Comparison of ENCODE assay signal across 20 cellular contexts in genomic region chr7:35762781-35763180, GRCh38.
"Had no signal": no experiment of that assay in that cellular context is flagged by ENCODE, and none has a peak within 500 bp of the region (broad histone marks: within the 10 kb centered on the region; RNA-seq: fewer than 3 reads in every experiment).

No MANE protein-coding gene starts in this region.

- H3K36me3 Mint-ChIP-seq: natural killer cell treated with Interleukin-12 subunit alpha and Interleukin-12 subunit beta and Interleukin-15 and Interleukin-18, amount 100 ng/mL, for 72 hours had no signal

- ATAC-seq: activated CD4-positive, alpha-beta T cell treated with anti-CD3 and anti-CD28 coated beads for 36 hours; natural killer cell treated with Interleukin-12 subunit alpha and Interleukin-12 subunit beta and Interleukin-15 and Interleukin-18, amount 100 ng/mL, for 72 hours; stimulated activated naive CD8-positive, alpha-beta T cell treated with anti-CD3 and anti-CD28 coated beads, Interleukin-15, Interleukin-2, amounts not matched to agents 100 U/mL and 50 U/mL, for 24 hours had no signal

- H3K4me3 Mint-ChIP-seq: activated CD4-positive, alpha-beta memory T cell treated with anti-CD3 and anti-CD28 coated beads, Interleukin-2, amount 10 ng/mL, durations not matched to agents 7 days and 5 days; activated CD4-positive, alpha-beta T cell treated with anti-CD3 and anti-CD28 coated beads for 36 hours; activated naive CD8-positive, alpha-beta T cell treated with anti-CD3 and anti-CD28 coated beads for 36 hours; natural killer cell treated with Interleukin-12 subunit alpha and Interleukin-12 subunit beta and Interleukin-15 and Interleukin-18, amount 100 ng/mL, for 72 hours had no signal

- H3K27ac Mint-ChIP-seq: activated CD4-positive, alpha-beta memory T cell treated with anti-CD3 and anti-CD28 coated beads, Interleukin-2, amount 10 ng/mL, durations not matched to agents 7 days and 5 days; activated CD4-positive, alpha-beta T cell treated with anti-CD3 and anti-CD28 coated beads for 36 hours; activated naive CD8-positive, alpha-beta T cell treated with anti-CD3 and anti-CD28 coated beads for 36 hours; natural killer cell treated with Interleukin-12 subunit alpha and Interleukin-12 subunit beta and Interleukin-15 and Interleukin-18, amount 100 ng/mL, for 72 hours had no signal

- H3K4me3 ChIP-seq: ascending aorta, lung, prostate gland, sigmoid colon, vagina had no signal

- H3K27me3 Mint-ChIP-seq: activated naive CD8-positive, alpha-beta T cell treated with anti-CD3 and anti-CD28 coated beads for 36 hours; natural killer cell treated with Interleukin-12 subunit alpha and Interleukin-12 subunit beta and Interleukin-15 and Interleukin-18, amount 100 ng/mL, for 72 hours had no signal

- H3K36me3 ChIP-seq: ascending aorta, prostate gland, sigmoid colon, vagina had no signal

- H3K9me3 Mint-ChIP-seq: activated CD4-positive, alpha-beta memory T cell treated with anti-CD3 and anti-CD28 coated beads, Interleukin-2, amount 10 ng/mL, durations not matched to agents 7 days and 5 days; natural killer cell treated with Interleukin-12 subunit alpha and Interleukin-12 subunit beta and Interleukin-15 and Interleukin-18, amount 100 ng/mL, for 72 hours had no signal

- H3K27ac ChIP-seq: epithelial cell of prostate, prostate gland, sigmoid colon, vagina, VCaP had no signal

- H3K4me1 ChIP-seq: prostate gland had no signal

- DNase-seq: activated CD4-positive, alpha-beta memory T cell treated with anti-CD3 and anti-CD28 coated beads, Interleukin-2, amount 10 ng/mL, durations not matched to agents 7 days and 5 days; activated CD4-positive, alpha-beta T cell treated with anti-CD3 and anti-CD28 coated beads for 36 hours; activated gamma-delta T cell treated with Interleukin-2 at 50 U/mL for 16 hours; activated naive CD8-positive, alpha-beta T cell treated with anti-CD3 and anti-CD28 coated beads for 36 hours; activated T-cell treated with anti-CD3 and anti-CD28 coated beads, Interleukin-2, amount 50 U/mL, for 48 hours; cortex of kidney; effector memory CD4-positive, alpha-beta T cell; hypothalamus; occipital lobe; sigmoid colon; stimulated activated CD4-positive, alpha-beta T cell treated with anti-CD3 and anti-CD28 coated beads, Interleukin-12 subunit alpha, Interleukin-12 subunit beta, amount 100 ng/mL, for 4 hours; stimulated activated naive CD8-positive, alpha-beta T cell treated with anti-CD3 and anti-CD28 coated beads, Interleukin-15, Interleukin-2, amounts not matched to agents 100 U/mL and 50 U/mL, for 24 hours; T-helper 9 cell had no signal

- H3K27me3 ChIP-seq: ascending aorta, sigmoid colon, vagina had no signal

- H3K9me3 ChIP-seq: ascending aorta, prostate gland, sigmoid colon, vagina had no signal
